23 cellular contexts compared by ENCODE assay signal in genomic region chr13:26323764-26324163, GRCh38.
"Had no signal": no experiment of that assay in that cellular context is flagged by ENCODE, and none has a peak within 500 bp of the region (broad histone marks: within the 10 kb centered on the region; RNA-seq: fewer than 3 reads in every experiment).

No MANE protein-coding gene starts in this region.

- FAIRE-seq: endothelial cell of umbilical vein had no signal

- DNase-seq: activated B cell treated with CpG ODN at 0.5 μM for 24 hours; activated CD4-positive, alpha-beta T cell treated with anti-CD3 and anti-CD28 coated beads for 4 hours; activated CD4-positive, alpha-beta T cell treated with anti-CD3 and anti-CD28 coated beads, Interleukin-2, amount 50 U/mL, for 48 hours; activated CD8-positive, alpha-beta memory T cell treated with anti-CD3 and anti-CD28 coated beads, Interleukin-2, amount 50 U/mL, for 48 hours; activated effector memory CD4-positive, alpha-beta T cell treated with Interleukin-2 at 50 U/mL for 16 hours; activated naive CD4-positive, alpha-beta T cell treated with anti-CD3 and anti-CD28 coated beads for 36 hours; activated T-cell treated with anti-CD3 and anti-CD28 coated beads, Interleukin-2, amount 50 U/mL, for 48 hours; amygdala; colonic mucosa; dorsolateral prefrontal cortex; effector memory CD8-positive, alpha-beta T cell; heart left ventricle; islet precursor cell; midbrain; natural killer cell; retina; stimulated activated CD4-positive, alpha-beta T cell treated with anti-CD3 and anti-CD28 coated beads, Interleukin-4, amount 100 ng/mL, for 24 hours; stimulated activated naive CD8-positive, alpha-beta T cell treated with anti-CD3 and anti-CD28 coated beads, Interleukin-15, Interleukin-2, amounts not matched to agents 100 U/mL and 50 U/mL, for 24 hours; SW 1271; T-helper 17 cell; upper lobe of right lung had no signal

- H3K36me3 Mint-ChIP-seq: natural killer cell had no signal

- H3K27ac ChIP-seq: colonic mucosa, dorsolateral prefrontal cortex, upper lobe of right lung had no signal

- H3K36me3 ChIP-seq: colonic mucosa, esophagus muscularis mucosa, heart left ventricle, upper lobe of right lung had no signal

- H3K4me3 Mint-ChIP-seq: activated B cell treated with CpG ODN at 0.5 μM for 24 hours; activated naive CD4-positive, alpha-beta T cell treated with anti-CD3 and anti-CD28 coated beads for 36 hours; effector memory CD8-positive, alpha-beta T cell; natural killer cell; T-helper 17 cell had no signal

- H3K9me3 Mint-ChIP-seq: activated B cell treated with CpG ODN at 0.5 μM for 24 hours; effector memory CD8-positive, alpha-beta T cell had no signal

- H3K4me3 ChIP-seq: colonic mucosa, dorsolateral prefrontal cortex, esophagus muscularis mucosa, heart left ventricle, upper lobe of right lung had no signal

- H3K27me3 ChIP-seq: colonic mucosa, dorsolateral prefrontal cortex, esophagus muscularis mucosa, heart left ventricle, upper lobe of right lung had no signal

- ATAC-seq: effector memory CD8-positive, alpha-beta T cell; natural killer cell; stimulated activated naive CD8-positive, alpha-beta T cell treated with anti-CD3 and anti-CD28 coated beads, Interleukin-15, Interleukin-2, amounts not matched to agents 100 U/mL and 50 U/mL, for 24 hours; T-helper 17 cell; upper lobe of right lung had no signal

- H3K9me3 ChIP-seq: colonic mucosa, esophagus muscularis mucosa, upper lobe of right lung had no signal

- H3K27me3 Mint-ChIP-seq: activated B cell treated with CpG ODN at 0.5 μM for 24 hours; effector memory CD8-positive, alpha-beta T cell; T-helper 17 cell had no signal

- H3K4me1 ChIP-seq: colonic mucosa had no signal
